ENCODE assay signal across 32 cellular contexts in genomic region chr15:69943637-69944036, GRCh38.
DNase-seq lines count a peak whose midpoint lies in the region; ATAC-seq, FAIRE-seq and TF ChIP-seq lines count a peak whose summit lies in the region.
"Had no signal": no experiment of that assay in that cellular context is flagged by ENCODE, and none has a peak within 500 bp of the region (broad histone marks: within the 10 kb centered on the region; RNA-seq: fewer than 3 reads in every experiment).

No MANE protein-coding gene starts in this region.

- H3K27ac ChIP-seq in BLaER1, result no peak overlapping the region
- no peak overlapping the region for H3K27ac ChIP-seq in BLaER1 treated with 17β-estradiol and CSF1 and Interleukin-3, amounts not matched to agents 10 nM and 100 nM
- H3K27ac ChIP-seq in esophagus muscularis mucosa (replicated peaks in 1 of 4), result no peak overlapping the region
- H3K27ac ChIP-seq: 22Rv1, A549, C4-2B had no signal

- WGBS in esophagus muscularis mucosa, result 63% methylated on average over 1 of the region's 1 CpG

- TF ChIP-seq EP300 in esophagus muscularis mucosa (IDR thresholded peaks at IDR 0.05), result no peak

- peaks cover 25% of the 10 kb centered on the region for H3K4me1 ChIP-seq in BLaER1
- H3K4me1 ChIP-seq in BLaER1 treated with 17β-estradiol and CSF1 and Interleukin-3, amounts not matched to agents 10 nM and 100 nM, result peaks cover 0 to 25% (median 16%) of the 10 kb centered on the region in 10 experiments; a peak in 14 of 20 replicates
- H3K4me1 ChIP-seq in esophagus muscularis mucosa, result no peaks in the 10 kb centered on the region
- H3K4me1 ChIP-seq: A549, BE2C, Caco-2 had no signal

- peak; percentile 81 for FAIRE-seq in urothelium cell line (lab: Jason Lieb, UNC)
- FAIRE-seq: A204.1, D721Med had no signal

- no peak for TF ChIP-seq POLR2A in esophagus muscularis mucosa (IDR thresholded peaks at IDR 0.05; ENCODE audit: low read depth)

- intact Hi-C loops in esophagus muscularis mucosa (cut with DNase I), result no loop called here

- no peak for TF ChIP-seq CTCF in esophagus muscularis mucosa (IDR thresholded peaks at IDR 0.05)

- H3K36me3 ChIP-seq in BLaER1 (no peaks in the 10 kb centered on the region), esophagus muscularis mucosa (no peaks in the 10 kb centered on the region)
- no peaks in the 10 kb centered on the region for H3K36me3 ChIP-seq in BLaER1 treated with 17β-estradiol and CSF1 and Interleukin-3, amounts not matched to agents 10 nM and 100 nM
- H3K36me3 ChIP-seq: BE2C had no signal

- peak; percentile 77 for DNase-seq in esophagus muscularis mucosa (ENCODE audit: extremely low spot score)
- no peak for DNase-seq in urothelium cell line (ENCODE audit: low spot score)
- DNase-seq in activated CD4-positive, alpha-beta T cell treated with anti-CD3 and anti-CD28 coated beads for 4 hours, result no peak
- DNase-seq in HCEC 1CT, result no peak
- no peak for DNase-seq in NCI-H1417 treated with DMSO at 0.1 percent for 48 hours (lab: John Stamatoyannopoulos, UW)
- DNase-seq: 8988T; ACHN; AML-193; BE2C; C1 segment of cervical spinal cord; Caco-2; Calu3; CD4-positive, alpha-beta memory T cell; CD4-positive, alpha-beta T cell; CD4-positive, CD25-positive, alpha-beta regulatory T cell; CD8-positive, alpha-beta memory T cell; CD8-positive, alpha-beta T cell; DMS 273 treated with DMSO at 0.1 percent for 48 hours; DMS153; DMS53; DMS79; DMS79 treated with DMSO at 0.1 percent for 48 hours; DND-41; EL had no signal

- no peak overlapping the region for H3K9ac ChIP-seq in BLaER1
- H3K9ac ChIP-seq in BLaER1 treated with 17β-estradiol and CSF1 and Interleukin-3, amounts not matched to agents 10 nM and 100 nM, result no peak overlapping the region

- no peaks in the 10 kb centered on the region for H4K20me1 ChIP-seq in BLaER1
- H4K20me1 ChIP-seq in BLaER1 treated with 17β-estradiol and CSF1 and Interleukin-3, amounts not matched to agents 10 nM and 100 nM, result no peaks in the 10 kb centered on the region

- H3K9me3 ChIP-seq in BLaER1, result no peaks in the 10 kb centered on the region
- no peaks in the 10 kb centered on the region for H3K9me3 ChIP-seq in BLaER1 treated with 17β-estradiol and CSF1 and Interleukin-3, amounts not matched to agents 10 nM and 100 nM (replicated peaks in 1 of 11)
- H3K9me3 ChIP-seq in esophagus muscularis mucosa, result no peaks in the 10 kb centered on the region
- H3K9me3 ChIP-seq: A549, BE2C, Caco-2 had no signal

- H3K27me3 ChIP-seq in BLaER1 (no peaks in the 10 kb centered on the region), esophagus muscularis mucosa (no peaks in the 10 kb centered on the region)
- H3K27me3 ChIP-seq in BLaER1 treated with 17β-estradiol and CSF1 and Interleukin-3, amounts not matched to agents 10 nM and 100 nM, result 0 out of 22 replicates have a peak, but pooled peaks cover 0 to 3% (median 0%) of the 10 kb centered on the region in 11 experiments
- H3K27me3 ChIP-seq: BE2C had no signal

- H3K4me3 ChIP-seq in BLaER1 (no peak overlapping the region), esophagus muscularis mucosa (no peak overlapping the region)
- H3K4me3 ChIP-seq in BLaER1 treated with 17β-estradiol and CSF1 and Interleukin-3, amounts not matched to agents 10 nM and 100 nM, result no peak overlapping the region
- H3K4me3 ChIP-seq: A549 had no signal

- peak overlapping the region; percentile 11; the same call in 1 of the 2 replicates for H3K4me2 ChIP-seq in BLaER1
- peak overlapping the region in 6 of 11 experiments; percentile 3 to 36 (median 14); a peak in 2 of 22 replicates for H3K4me2 ChIP-seq in BLaER1 treated with 17β-estradiol and CSF1 and Interleukin-3, amounts not matched to agents 10 nM and 100 nM
- H3K4me2 ChIP-seq: A549 had no signal

- ATAC-seq in GM18502 (IDR thresholded peaks at IDR 0.05; ENCODE audit: poor library complexity, unreplicated experiment), result no peak
- ATAC-seq: A549; CD8-positive, alpha-beta T cell had no signal
